ENCODE assay signal across 9 cellular contexts in the genomic region with DNA sequence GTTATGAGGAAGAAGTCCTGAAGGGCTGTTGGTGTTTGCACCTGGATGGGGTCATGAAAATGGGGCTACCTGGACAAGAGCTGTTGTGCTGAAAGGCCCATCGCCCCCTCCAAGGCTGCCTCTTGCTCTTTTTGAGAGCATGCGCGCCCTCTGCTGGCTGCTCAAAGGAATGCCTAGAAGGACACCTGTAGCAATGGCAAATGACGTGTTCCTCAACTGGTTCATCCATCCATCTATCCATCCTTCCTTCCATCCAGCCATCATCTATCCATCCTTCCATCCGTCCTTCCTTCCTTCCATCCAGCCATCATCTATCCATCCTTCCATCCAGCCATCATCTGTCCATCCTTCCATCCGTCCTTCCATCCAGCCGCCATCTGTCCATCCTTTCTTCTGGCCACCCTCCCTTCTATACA. TPM values are rescaled to one million over a fixed set of nuclear protein-coding genes. Genes with fewer than 3 reads are reported as not detected.
DNase-seq lines count a peak whose midpoint lies in the region; ATAC-seq, FAIRE-seq and TF ChIP-seq lines count a peak whose summit lies in the region.
"Had no signal": no experiment of that assay in that cellular context is flagged by ENCODE, and none has a peak within 500 bp of the region (broad histone marks: within the 10 kb centered on the region; RNA-seq: fewer than 3 reads in every experiment).

No MANE protein-coding gene starts in this region.

- WGBS in stomach, 5 donors = 29 to 31% (median 31%) methylated on average over 7 of the region's 7 CpGs

- H3K4me3 Mint-ChIP-seq in activated T-cell treated with anti-CD3 and anti-CD28 coated beads, Interleukin-2, amount 50 U/mL, for 72 hours = no peak overlapping the region

- TF ChIP-seq RAD21 in neural cell (conservative IDR thresholded peaks at IDR 0.05) = peak; percentile 98

- H3K4me1 ChIP-seq in stomach = peaks cover 0 to 11% (median 0%) of the 10 kb centered on the region in 4 donors

- no peaks in the 10 kb centered on the region for H3K9me3 ChIP-seq in neural cell (ENCODE audit: low read length)
- H3K9me3 ChIP-seq in stomach = no peaks in the 10 kb centered on the region

- no peaks in the 10 kb centered on the region for H4K20me1 ChIP-seq in neural cell (ENCODE audit: insufficient read depth)

- H3K36me3 Mint-ChIP-seq in activated T-cell treated with anti-CD3 and anti-CD28 coated beads, Interleukin-2, amount 50 U/mL, for 72 hours (ENCODE audit: insufficient read depth in 2 of 2) = no peaks in the 10 kb centered on the region

- H3K9me2 ChIP-seq in neural cell (ENCODE audit: insufficient read depth, low read length) = no peaks in the 10 kb centered on the region

- H3K4me3 ChIP-seq in fibroblast of pulmonary artery (replicated peaks; ENCODE audit: low read depth, low read length) (no peak overlapping the region), neural cell (ENCODE audit: low read length) (no peak overlapping the region), stomach (no peak overlapping the region)

- H3K4me1 Mint-ChIP-seq in activated T-cell treated with anti-CD3 and anti-CD28 coated beads, Interleukin-2, amount 50 U/mL, for 72 hours (ENCODE audit: low read depth) = no peaks in the 10 kb centered on the region

- H3K79me2 ChIP-seq in neural cell (replicated peaks; ENCODE audit: insufficient read depth, low read length) = no peaks in the 10 kb centered on the region

- no peak for FAIRE-seq in RCC 7860 (lab: Jason Lieb, UNC)

- H2AFZ ChIP-seq in neural cell (ENCODE audit: low read depth, low read length) = no peak overlapping the region

- peak; percentile 74 to 77 for ATAC-seq in activated T-cell treated with anti-CD3 and anti-CD28 coated beads, Interleukin-2, amount 50 U/mL, for 72 hours (replicated peaks in 1 of 2)
- ATAC-seq in GM21390 (IDR thresholded peaks at IDR 0.05; ENCODE audit: unreplicated experiment) = no peak

- no peaks in the 10 kb centered on the region for H3K36me3 ChIP-seq in neural cell (ENCODE audit: insufficient read depth, low read length)
- peaks cover 6 to 72% (median 52%) of the 10 kb centered on the region in 4 donors for H3K36me3 ChIP-seq in stomach

- DNase-seq in HS-27A (ENCODE audit: low read depth) (peak; percentile 19), RCC 7860 (ENCODE audit: low spot score) (peak; percentile 51), fibroblast of pulmonary artery (ENCODE audit: low read depth) (peak; percentile 80), stomach (peak; percentile 80)
- DNase-seq in activated T-cell treated with anti-CD3 and anti-CD28 coated beads, Interleukin-2, amount 50 U/mL, for 72 hours = peak; percentile 78 to 79

- intact Hi-C loops in stomach (cut with DNase I; ENCODE audit: low total_unique reads) = loop anchor here (5.0 kb wide), 2 partner anchors 253 to 373 kb away; no protein-coding TSS in a partner anchor

- H3K9ac ChIP-seq in neural cell (ENCODE audit: low read length) = no peak overlapping the region

- TF ChIP-seq EP300 in neural cell (conservative IDR thresholded peaks at IDR 0.05; ENCODE audit: poor library complexity, severe bottlenecking) (no peak), stomach (IDR thresholded peaks at IDR 0.05) (no peak)

- H3K27me3 Mint-ChIP-seq in activated T-cell treated with anti-CD3 and anti-CD28 coated beads, Interleukin-2, amount 50 U/mL, for 72 hours (ENCODE audit: low read depth) = no peaks in the 10 kb centered on the region

- H3K27ac ChIP-seq in neural cell (ENCODE audit: low read length) (no peak overlapping the region), stomach (peak overlapping the region in 1 of 5 donors; percentile 34)
- H3K27ac ChIP-seq: epithelial cell of prostate had no signal

- no peaks in the 10 kb centered on the region for H3K9me3 Mint-ChIP-seq in activated T-cell treated with anti-CD3 and anti-CD28 coated beads, Interleukin-2, amount 50 U/mL, for 72 hours

- TF ChIP-seq POLR2A in stomach (IDR thresholded peaks at IDR 0.05) = peak in 1 of 4 donors; percentile 10

- no peaks in the 10 kb centered on the region for H3F3A ChIP-seq in neural cell (ENCODE audit: insufficient read depth, low read length, poor library complexity, severe bottlenecking)

- H3K27me3 ChIP-seq in neural cell (ENCODE audit: insufficient read depth, low read depth, low read length) = no peaks in the 10 kb centered on the region
- H3K27me3 ChIP-seq in stomach = no peaks in the 10 kb centered on the region

- no peak overlapping the region for H3K4me2 ChIP-seq in neural cell (ENCODE audit: low read length)

- TF ChIP-seq CTCF in GM12872 (IDR thresholded peaks at IDR 0.05; ENCODE audit: insufficient read depth, low read depth, low read length) (peak; percentile 95), fibroblast of pulmonary artery (IDR thresholded peaks at IDR 0.05; ENCODE audit: low read length, missing control alignments) (peak; percentile 85), neural cell (IDR thresholded peaks at IDR 0.05; ENCODE audit: poor library complexity, severe bottlenecking) (peak; percentile 97), stomach (IDR thresholded peaks at IDR 0.05) (peak in 6 of 7 experiments; percentile 72 to 95 (median 86))

- H3K27ac Mint-ChIP-seq in activated T-cell treated with anti-CD3 and anti-CD28 coated beads, Interleukin-2, amount 50 U/mL, for 72 hours = no peak overlapping the region

TF ChIP-seq in neural cell, 6 proteins besides CTCF, POLR2A, EP300 and RAD21:
- peak; percentile 100 for TF ChIP-seq SMC3 (conservative IDR thresholded peaks at IDR 0.05; ENCODE audit: poor library complexity)
- no peak for TF ChIP-seq REST (IDR thresholded peaks at IDR 0.05; ENCODE audit: borderline replicate concordance)

RNA-seq across cellular contexts. Expression of gene RPL31, which starts 17.2 kb away (rescaled TPM):
- 1,000 to 10,000 TPM; 1,385 to 1,395 TPM for total RNA-seq in activated T-cell treated with anti-CD3 and anti-CD28 coated beads, Interleukin-2, amount 50 U/mL, for 72 hours
- polyA plus RNA-seq in neural cell (1,321 and 1,555 TPM in 2 replicates), stomach (1,000 to 10,000 TPM; 5,640 to 7,137 (median 6,556) TPM)
- polyA minus RNA-seq in neural cell = 432 and 507 TPM in 2 replicates
- total RNA-seq in stomach = 1,000 to 10,000 TPM in 4 of 5 donors, 100 to 1,000 TPM in 1; 272 to 1,474 (median 1,038) TPM

Comparison
In these comparisons a context has a peak if more than half of its experiments do, and no peak if none do; other contexts are left out.
1. DNase-seq: peak in every context shown above with its lines; median percentile 80 in fibroblast of pulmonary artery; 80 in stomach; 78 in activated T-cell treated with anti-CD3 and anti-CD28 coated beads, Interleukin-2, amount 50 U/mL, for 72 hours; 51 in RCC 7860; 19 in HS-27A.